ENCODE assay signal across 7 cellular contexts in genomic region chr16:69105501-69106361, GRCh38. TPM values are rescaled to one million over a fixed set of nuclear protein-coding genes. Genes with fewer than 3 reads are reported as not detected.
DNase-seq lines count a peak whose midpoint lies in the region; ATAC-seq and TF ChIP-seq lines count a peak whose summit lies in the region.

Gene HAS3, plus strand, starts transcription at chr16:69105653. Its CDS starts 3,743 bp downstream, at chr16:69109396.

- in situ Hi-C loops in T47D (cut with HindIII; ENCODE audit: low pct_unique_long_range_greater_than_20kb, low sequenced_read_pairs): no loop called here
- in situ Hi-C loops in gastrocnemius medialis (cut with MboI; ENCODE audit: low sequenced_read_pairs in 4 of 4): loop anchor here in 2 of 4 donors (25.0 kb wide), 1 partner anchor 568 kb away; the partner anchor contains the start of gene ZFP90 (in 2 of the 2)

- no peaks in the 10 kb centered on the region for H3K9me3 ChIP-seq in gastrocnemius medialis

- H3K27me3 ChIP-seq in gastrocnemius medialis: no peaks in the 10 kb centered on the region

- peak within 1 kb of the TSS in 1 of 4 donors; percentile 32 for H3K27ac ChIP-seq in gastrocnemius medialis

- intact Hi-C loops in gastrocnemius medialis (cut with DNase I; ENCODE audit: low total_unique reads): loop anchor here (5.0 kb wide), 1 partner anchor 203 kb away; no protein-coding TSS in a partner anchor

- peak in 1 of 5 experiments; percentile 33 for TF ChIP-seq CTCF in gastrocnemius medialis (IDR thresholded peaks at IDR 0.05 in 4 of 5, conservative IDR thresholded peaks at IDR 0.05 in 1 of 5)

- DNase-seq in EL (peak; percentile 64), HT-29 (ENCODE audit: low spot score) (peak; percentile 74), RPMI8226 (peak; percentile 77), T47D (ENCODE audit: low read depth in 1 of 2, low spot score in 1 of 2) (peak; percentile 83 to 86), iPS-NIHi7 (ENCODE audit: extremely low spot score) (peak; percentile 75), gastrocnemius medialis (no peak)

- H3K4me1 ChIP-seq in gastrocnemius medialis: peaks cover 16 to 19% of the 10 kb centered on the region in 2 donors

- H3K36me3 ChIP-seq in gastrocnemius medialis: peaks cover 0 to 6% of the 10 kb centered on the region in 2 donors

- peak; percentile 29 to 60 for TF ChIP-seq POLR2A in gastrocnemius medialis (IDR thresholded peaks at IDR 0.05)

- ATAC-seq in gastrocnemius medialis: peak; percentile 66 to 67
- no peak for ATAC-seq in GM21529 (IDR thresholded peaks at IDR 0.05; ENCODE audit: unreplicated experiment)

- peak within 1 kb of the TSS; percentile 50 to 68 (median 56) for H3K4me3 ChIP-seq in gastrocnemius medialis

RNA-seq across cellular contexts. Expression of gene HAS3, which starts in this region (rescaled TPM):
- total RNA-seq in HT-29 (2014; rRNA removed; shearing (Covaris generic)): 0.08 TPM in 1 of 2 replicates, not detected in the other
- 10 to 100 TPM in 1 of 4 donors, 1 to 10 TPM in 1, under 1 TPM in 1, not detected in 1; 0.23 to 10.0 (median 1.6) TPM for total RNA-seq in gastrocnemius medialis

Comparison
In these comparisons a context has a peak if more than half of its experiments do, and no peak if none do; other contexts are left out.
1. Peak in DNase-seq in HT-29; RNA of the gene not detected or under 1 TPM.
2. DNase-seq: peak in EL (single experiment), RPMI8226 (single experiment), T47D (2 of 2) and iPS-NIHi7 (single experiment); none in gastrocnemius medialis (0 of 2).